Comparison of ENCODE assay signal across 8 cellular contexts in the genomic region with DNA sequence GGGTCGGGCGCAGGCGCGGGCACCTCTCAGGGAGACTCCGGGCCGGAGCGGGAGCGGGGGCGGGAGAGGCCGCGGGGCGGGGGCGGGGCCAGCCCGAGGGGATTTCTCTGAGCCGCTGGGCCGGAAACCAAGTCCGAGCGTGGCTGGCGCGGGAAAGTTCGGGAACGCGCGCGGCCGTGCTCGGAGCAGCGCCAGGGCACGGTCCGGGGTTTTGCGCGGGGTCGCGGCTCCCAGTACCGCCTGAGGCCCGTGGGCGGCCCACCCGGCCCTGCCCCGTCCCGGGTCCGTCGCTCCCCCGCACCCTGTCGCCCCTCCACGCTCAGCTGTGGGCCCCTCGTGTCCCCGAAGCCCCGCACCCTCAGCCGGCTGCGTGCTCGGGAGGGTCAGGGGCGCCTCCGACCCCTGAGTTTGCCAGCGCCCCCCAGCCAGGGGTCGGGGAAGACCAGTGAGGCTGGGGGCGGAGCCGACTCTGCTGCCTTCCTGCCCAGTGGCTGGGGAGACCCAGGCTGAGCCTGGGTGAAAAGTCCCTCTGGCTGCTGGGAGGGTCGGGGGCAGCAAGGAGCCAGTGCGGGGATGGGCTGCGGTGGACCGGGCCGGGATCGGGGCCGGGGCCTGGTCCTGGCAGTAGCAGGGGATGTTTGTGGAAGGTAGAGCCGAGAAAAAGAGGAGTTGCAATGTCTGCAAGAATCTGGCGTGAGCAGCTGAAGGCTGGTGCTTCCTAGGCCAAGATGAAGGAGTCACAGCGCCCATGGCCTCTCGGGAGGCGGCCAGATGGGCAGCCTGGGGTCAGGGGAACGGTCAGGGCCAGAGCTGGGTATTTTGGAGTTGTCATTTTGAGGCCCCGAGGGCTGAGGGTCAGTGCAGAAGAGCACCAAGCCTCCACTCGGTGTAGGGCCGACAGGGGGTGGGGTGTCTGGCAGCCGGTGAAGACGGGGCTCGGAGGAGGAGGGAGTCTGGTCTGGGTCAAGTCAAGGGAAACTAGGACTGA. TPM values are rescaled to one million over a fixed set of nuclear protein-coding genes. Genes with fewer than 3 reads are reported as not detected.
DNase-seq lines count a peak whose midpoint lies in the region; ATAC-seq and TF ChIP-seq lines count a peak whose summit lies in the region.

No MANE protein-coding gene starts in this region.

- DNase-seq in activated effector memory CD4-positive, alpha-beta T cell treated with anti-CD3 and anti-CD28 coated beads, Interleukin-2, amount 50 U/mL, for 16 hours: peak; percentile 78
- no peak for DNase-seq in activated effector memory CD4-positive, alpha-beta T cell treated with Interleukin-2 at 50 U/mL for 16 hours
- DNase-seq in HFF-Myc (ENCODE audit: extremely low read depth, low read depth): no peak
- DNase-seq in NT2/D1 (ENCODE audit: low read depth, low spot score): peak; percentile 22
- peak; percentile 51 for DNase-seq in activated naive CD8-positive, alpha-beta T cell treated with anti-CD3 and anti-CD28 coated beads, Interleukin-2, amount 50 U/mL, for 24 hours
- peak; percentile 59 for DNase-seq in hepatocyte (ENCODE audit: low spot score)
- no peak for DNase-seq in gastrocnemius medialis
- no peak for DNase-seq in NCI-H1436 (lab: John Stamatoyannopoulos, UW)

- H3K27ac Mint-ChIP-seq in activated naive CD8-positive, alpha-beta T cell treated with anti-CD3 and anti-CD28 coated beads, Interleukin-2, amount 50 U/mL, for 24 hours: peak overlapping the region; percentile 89

- peaks cover 5% of the 10 kb centered on the region for H3K36me3 Mint-ChIP-seq in activated naive CD8-positive, alpha-beta T cell treated with anti-CD3 and anti-CD28 coated beads, Interleukin-2, amount 50 U/mL, for 24 hours (ENCODE audit: low read depth)

- WGBS in hepatocyte (ENCODE audit: low lambda C conversion rate, missing lambda C conversion rate): 3% methylated on average over 21 of the region's 76 CpGs

- peaks cover 18% of the 10 kb centered on the region for H3K4me1 ChIP-seq in NT2/D1 (ENCODE audit: insufficient read depth, insufficient read length)
- peaks cover 5% of the 10 kb centered on the region for H3K4me1 ChIP-seq in hepatocyte (ENCODE audit: insufficient read depth)
- peaks cover 13 to 14% of the 10 kb centered on the region in 2 donors for H3K4me1 ChIP-seq in gastrocnemius medialis

- H3K27me3 ChIP-seq in NT2/D1 (ENCODE audit: insufficient read depth, insufficient read length) (no peaks in the 10 kb centered on the region), hepatocyte (no peaks in the 10 kb centered on the region), gastrocnemius medialis (no peaks in the 10 kb centered on the region)

- no peaks in the 10 kb centered on the region for H3K27me3 Mint-ChIP-seq in activated naive CD8-positive, alpha-beta T cell treated with anti-CD3 and anti-CD28 coated beads, Interleukin-2, amount 50 U/mL, for 24 hours

- peaks cover 47% of the 10 kb centered on the region for H3K79me2 ChIP-seq in hepatocyte

- no peak for TF ChIP-seq CTCF in HFF-Myc (IDR thresholded peaks at IDR 0.05; ENCODE audit: low read depth, low read length, missing control alignments)
- TF ChIP-seq CTCF in hepatocyte (IDR thresholded peaks at IDR 0.05; ENCODE audit: poor library complexity): no peak
- no peak for TF ChIP-seq CTCF in gastrocnemius medialis (IDR thresholded peaks at IDR 0.05 in 4 of 5, conservative IDR thresholded peaks at IDR 0.05 in 1 of 5)

- ATAC-seq in activated naive CD8-positive, alpha-beta T cell treated with anti-CD3 and anti-CD28 coated beads, Interleukin-2, amount 50 U/mL, for 24 hours: peak; percentile 1
- ATAC-seq in gastrocnemius medialis: peak; percentile 65 to 66

- no peaks in the 10 kb centered on the region for H3K9me3 Mint-ChIP-seq in activated naive CD8-positive, alpha-beta T cell treated with anti-CD3 and anti-CD28 coated beads, Interleukin-2, amount 50 U/mL, for 24 hours

- H3K4me3 ChIP-seq in HFF-Myc (replicated peaks; ENCODE audit: low read depth, low read length) (peak overlapping the region; percentile 90), NT2/D1 (ENCODE audit: insufficient read length, low read depth) (peak overlapping the region; percentile 92), hepatocyte (peak overlapping the region; percentile 99), gastrocnemius medialis (peak overlapping the region; percentile 75 to 91 (median 82))

- peak overlapping the region; percentile 95 for H3K9ac ChIP-seq in NT2/D1 (ENCODE audit: insufficient read length, low read depth)

- in situ Hi-C loops in gastrocnemius medialis (cut with MboI; ENCODE audit: low sequenced_read_pairs in 4 of 4): no loop called here

- H3K36me3 ChIP-seq in NT2/D1 (ENCODE audit: insufficient read depth, insufficient read length, low read length) (peaks cover 40% of the 10 kb centered on the region), hepatocyte (replicated peaks; ENCODE audit: insufficient read depth, low read depth) (no peaks in the 10 kb centered on the region), gastrocnemius medialis (peaks cover 0 to 7% of the 10 kb centered on the region in 2 donors)

- H3K4me3 Mint-ChIP-seq in activated naive CD8-positive, alpha-beta T cell treated with anti-CD3 and anti-CD28 coated beads, Interleukin-2, amount 50 U/mL, for 24 hours: peak overlapping the region; percentile 95

- no peaks in the 10 kb centered on the region for H4K20me1 ChIP-seq in hepatocyte (ENCODE audit: insufficient read depth, poor library complexity, severe bottlenecking)

- intact Hi-C loops in gastrocnemius medialis (cut with DNase I; ENCODE audit: low total_unique reads): loop anchor here (1.0 to 5.0 kb wide), 7 partner anchors 21 to 200 kb away; partner anchors contain the start of genes EDF1, FBXW5, MAN1B1 and PAXX

- TF ChIP-seq POLR2A in gastrocnemius medialis (IDR thresholded peaks at IDR 0.05): no peak

- H3K4me1 Mint-ChIP-seq in activated naive CD8-positive, alpha-beta T cell treated with anti-CD3 and anti-CD28 coated beads, Interleukin-2, amount 50 U/mL, for 24 hours: peaks cover 51% of the 10 kb centered on the region

- peak overlapping the region; percentile 90 for H2AFZ ChIP-seq in hepatocyte

- peak overlapping the region; percentile 92 for H3K4me2 ChIP-seq in hepatocyte

- no peaks in the 10 kb centered on the region for H3K9me2 ChIP-seq in hepatocyte (replicated peaks; ENCODE audit: insufficient read depth)

- H3K27ac ChIP-seq in hepatocyte (peak overlapping the region; percentile 85), gastrocnemius medialis (peak overlapping the region; percentile 84 to 92 (median 90))

- no peaks in the 10 kb centered on the region for H3K9me3 ChIP-seq in NT2/D1 (ENCODE audit: insufficient read depth, low read length)
- H3K9me3 ChIP-seq in hepatocyte (ENCODE audit: low read depth): no peaks in the 10 kb centered on the region
- no peaks in the 10 kb centered on the region for H3K9me3 ChIP-seq in gastrocnemius medialis

RNA-seq across cellular contexts. Expression of gene TRAF2, which starts 0.6 kb away (rescaled TPM):
- total RNA-seq in hepatocyte: 7.6 TPM in 2 replicates
- 12.4 and 12.6 TPM in 2 replicates for polyA plus RNA-seq in hepatocyte
- total RNA-seq in gastrocnemius medialis: 1 to 10 TPM; 3.5 to 6.6 (median 4.8) TPM

RNA-seq across cellular contexts. Expression of gene EDF1, which starts 20.8 kb away (rescaled TPM):
- total RNA-seq in hepatocyte: 318 and 372 TPM in 2 replicates
- polyA plus RNA-seq in hepatocyte: 508 and 568 TPM in 2 replicates
- total RNA-seq in gastrocnemius medialis: 100 to 1,000 TPM; 285 to 440 (median 334) TPM

RNA-seq across cellular contexts. Expression of gene MAMDC4, which starts 34.8 kb away (rescaled TPM):
- total RNA-seq in hepatocyte (7.9 and 8.5 TPM in 2 replicates), gastrocnemius medialis (1 to 10 TPM in 3 of 4 donors, under 1 TPM in 1; 0.95 to 2.3 (median 1.7) TPM)
- 12.7 and 16.9 TPM in 2 replicates for polyA plus RNA-seq in hepatocyte

RNA-seq across cellular contexts. Expression of gene PHPT1, which starts 37.7 kb away (rescaled TPM):
- total RNA-seq in hepatocyte (101 and 111 TPM in 2 replicates), gastrocnemius medialis (100 to 1,000 TPM in 3 of 4 donors, 10 to 100 TPM in 1; 98.8 to 204 (median 152) TPM)
- polyA plus RNA-seq in hepatocyte: 384 and 390 TPM in 2 replicates

RNA-seq across cellular contexts. Expression of gene AJM1, which starts 44.6 kb away (rescaled TPM):
- total RNA-seq in hepatocyte: 2.0 and 3.0 TPM in 2 replicates
- polyA plus RNA-seq in hepatocyte: 7.2 and 7.7 TPM in 2 replicates
- 1 to 10 TPM; 1.3 to 2.1 (median 1.6) TPM for total RNA-seq in gastrocnemius medialis

Comparison
In these comparisons a context has a peak if more than half of its experiments do, and no peak if none do; other contexts are left out.
1. DNase-seq: peak in activated effector memory CD4-positive, alpha-beta T cell treated with anti-CD3 and anti-CD28 coated beads, Interleukin-2, amount 50 U/mL, for 16 hours (single experiment), NT2/D1 (single experiment), activated naive CD8-positive, alpha-beta T cell treated with anti-CD3 and anti-CD28 coated beads, Interleukin-2, amount 50 U/mL, for 24 hours (single experiment) and hepatocyte (single experiment); none in activated effector memory CD4-positive, alpha-beta T cell treated with Interleukin-2 at 50 U/mL for 16 hours (single experiment), HFF-Myc (single experiment), gastrocnemius medialis (0 of 2) and NCI-H1436 (single experiment).
2. Peak in every context shown above with its lines, with median percentiles within 50 percentile points of each other: H3K4me3 ChIP-seq.